38 cellular contexts compared by ENCODE assay signal in the genomic region with DNA sequence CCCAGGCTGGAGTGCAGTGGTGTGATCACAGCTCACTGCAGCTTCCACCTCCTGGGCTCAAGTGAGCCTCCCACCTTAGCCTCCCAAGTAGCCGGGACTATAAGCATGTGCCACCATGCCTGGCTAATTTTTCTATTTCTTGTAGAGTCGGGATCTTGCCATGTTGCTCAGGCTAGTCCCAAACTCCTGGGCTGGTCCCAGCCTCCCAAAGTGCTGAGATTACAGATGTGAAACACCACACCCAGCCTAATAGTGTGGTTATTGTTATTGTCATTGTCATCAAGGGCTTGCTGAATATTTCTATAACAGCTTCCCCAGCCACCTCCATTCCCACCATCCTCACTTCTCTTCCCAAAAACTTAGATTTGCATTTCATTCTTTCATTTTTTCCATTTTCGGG. TPM values are rescaled to one million over a fixed set of nuclear protein-coding genes. Genes with fewer than 3 reads are reported as not detected.
"Had no signal": no experiment of that assay in that cellular context is flagged by ENCODE, and none has a peak within 500 bp of the region (broad histone marks: within the 10 kb centered on the region; RNA-seq: fewer than 3 reads in every experiment).

No MANE protein-coding gene starts in this region.

- H3K36me3 ChIP-seq: MG63 had no signal

- H3K4me3 ChIP-seq: MG63 had no signal

- H3K9me3 ChIP-seq: MG63 had no signal

- H3K27ac ChIP-seq: KMS-11 had no signal

- DNase-seq: Karpas-422, Kasumi-1, KG1, MG63, MM.1S, MV-4-11, NCI-H1048, NCI-H1092, NCI-H1092 treated with DMSO at 0.1 percent for 48 hours, NCI-H1105, NCI-H1105 treated with DMSO at 0.1 percent for 48 hours, NCI-H1417, NCI-H1417 treated with DMSO at 0.1 percent for 48 hours, NCI-H1436, NCI-H1436 treated with DMSO at 0.1 percent for 48 hours, NCI-H146, NCI-H1694, NCI-H1694 treated with DMSO at 0.1 percent for 48 hours, NCI-H187, NCI-H187 treated with DMSO at 0.1 percent for 48 hours, NCI-H1930, NCI-H2029, NCI-H2029 treated with DMSO at 0.1 percent for 48 hours, NCI-H2081, NCI-H2081 treated with DMSO at 0.1 percent for 48 hours, NCI-H2107, NCI-H2171, NCI-H2171 treated with DMSO at 0.1 percent for 48 hours, NCI-H2227 treated with DMSO at 0.1 percent for 48 hours, NCI-H226, NCI-H345, NCI-H446, NCI-H446 treated with DMSO at 0.1 percent for 48 hours had no signal

RNA-seq across cellular contexts. Expression of gene OR2Z1, which starts 2.8 kb away (rescaled TPM):
- total RNA-seq: LHCN-M2, M059J, MCF 10A, NCI-H460 had no signal

RNA-seq across cellular contexts. Expression of gene ACTL9, which starts 25.7 kb away (rescaled TPM):
- total RNA-seq: LHCN-M2, M059J, MCF 10A, NCI-H460 had no signal
